1 cellular context compared by ENCODE assay signal in the genomic region with DNA sequence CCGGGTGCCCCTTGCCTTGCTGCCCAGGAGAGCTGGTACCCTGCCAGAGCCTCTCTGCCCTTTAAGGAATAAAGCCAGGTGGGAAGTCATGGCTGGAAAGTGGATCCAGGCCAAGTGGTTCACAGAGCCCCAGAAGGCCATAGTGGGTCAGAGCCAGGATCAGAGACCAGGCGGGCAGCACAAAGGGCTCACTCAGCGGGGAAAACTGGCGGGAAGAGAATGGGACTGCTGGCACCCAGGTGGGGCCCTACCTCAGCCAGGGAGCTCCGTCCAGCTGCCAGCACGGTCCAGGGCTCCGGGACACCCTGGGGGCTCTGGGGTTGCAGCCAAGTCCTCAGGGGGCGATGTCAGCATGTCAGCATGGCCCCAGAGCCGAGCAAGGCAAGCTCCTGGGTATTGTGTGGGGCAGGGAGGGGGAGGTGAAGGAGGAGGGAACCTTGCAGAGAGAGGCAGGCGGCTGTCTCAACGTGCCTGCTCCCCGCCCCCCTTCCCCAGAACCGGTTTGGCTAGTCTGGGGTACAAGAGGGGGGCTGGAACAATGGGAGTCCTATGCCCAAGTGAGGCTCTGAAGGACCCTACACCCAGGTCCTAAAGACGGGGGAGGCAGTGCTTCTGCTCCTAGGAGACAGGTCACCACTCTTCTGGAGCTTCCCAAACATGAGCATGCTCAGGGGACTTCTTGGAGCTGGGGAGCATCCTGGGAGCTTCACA.
TF ChIP-seq lines count a peak whose summit lies in the region.

A gene (minus strand): TSS at position 402 of the 711 bp plus-strand sequence. CDS start 3,598 bp downstream, outside the sequence.

TF ChIP-seq in WTC11, 78 proteins besides CTCF, POLR2A, EP300 and RAD21 (continued from another document):
- no peak for TF ChIP-seq MYBL2 (CRISPR knock-in tag; IDR thresholded peaks at IDR 0.05)
- TF ChIP-seq CBFB (CRISPR knock-in tag; IDR thresholded peaks at IDR 0.05; ENCODE audit: low read depth) = no peak
- TF ChIP-seq ZNF219 (CRISPR knock-in tag; IDR thresholded peaks at IDR 0.05; ENCODE audit: borderline replicate concordance) = no peak
- TF ChIP-seq, protein P1, sequence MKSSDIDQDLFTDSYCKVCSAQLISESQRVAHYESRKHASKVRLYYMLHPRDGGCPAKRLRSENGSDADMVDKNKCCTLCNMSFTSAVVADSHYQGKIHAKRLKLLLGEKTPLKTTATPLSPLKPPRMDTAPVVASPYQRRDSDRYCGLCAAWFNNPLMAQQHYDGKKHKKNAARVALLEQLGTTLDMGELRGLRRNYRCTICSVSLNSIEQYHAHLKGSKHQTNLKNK (CRISPR knock-in tag; IDR thresholded peaks at IDR 0.05) = no peak
- TF ChIP-seq NFATC4 (CRISPR knock-in tag; IDR thresholded peaks at IDR 0.05) = no peak
- TF ChIP-seq ZNF423 (CRISPR knock-in tag; IDR thresholded peaks at IDR 0.05) = peak; percentile 81
- TF ChIP-seq, protein P2, sequence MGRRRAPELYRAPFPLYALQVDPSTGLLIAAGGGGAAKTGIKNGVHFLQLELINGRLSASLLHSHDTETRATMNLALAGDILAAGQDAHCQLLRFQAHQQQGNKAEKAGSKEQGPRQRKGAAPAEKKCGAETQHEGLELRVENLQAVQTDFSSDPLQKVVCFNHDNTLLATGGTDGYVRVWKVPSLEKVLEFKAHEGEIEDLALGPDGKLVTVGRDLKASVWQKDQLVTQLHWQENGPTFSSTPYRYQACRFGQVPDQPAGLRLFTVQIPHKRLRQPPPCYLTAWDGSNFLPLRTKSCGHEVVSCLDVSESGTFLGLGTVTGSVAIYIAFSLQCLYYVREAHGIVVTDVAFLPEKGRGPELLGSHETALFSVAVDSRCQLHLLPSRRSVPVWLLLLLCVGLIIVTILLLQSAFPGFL (CRISPR knock-in tag; IDR thresholded peaks at IDR 0.05; ENCODE audit: borderline replicate concordance) = no peak
- TF ChIP-seq, protein P3, sequence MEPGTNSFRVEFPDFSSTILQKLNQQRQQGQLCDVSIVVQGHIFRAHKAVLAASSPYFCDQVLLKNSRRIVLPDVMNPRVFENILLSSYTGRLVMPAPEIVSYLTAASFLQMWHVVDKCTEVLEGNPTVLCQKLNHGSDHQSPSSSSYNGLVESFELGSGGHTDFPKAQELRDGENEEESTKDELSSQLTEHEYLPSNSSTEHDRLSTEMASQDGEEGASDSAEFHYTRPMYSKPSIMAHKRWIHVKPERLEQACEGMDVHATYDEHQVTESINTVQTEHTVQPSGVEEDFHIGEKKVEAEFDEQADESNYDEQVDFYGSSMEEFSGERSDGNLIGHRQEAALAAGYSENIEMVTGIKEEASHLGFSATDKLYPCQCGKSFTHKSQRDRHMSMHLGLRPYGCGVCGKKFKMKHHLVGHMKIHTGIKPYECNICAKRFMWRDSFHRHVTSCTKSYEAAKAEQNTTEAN (CRISPR knock-in tag; IDR thresholded peaks at IDR 0.05) = no peak
- TF ChIP-seq, protein P4, sequence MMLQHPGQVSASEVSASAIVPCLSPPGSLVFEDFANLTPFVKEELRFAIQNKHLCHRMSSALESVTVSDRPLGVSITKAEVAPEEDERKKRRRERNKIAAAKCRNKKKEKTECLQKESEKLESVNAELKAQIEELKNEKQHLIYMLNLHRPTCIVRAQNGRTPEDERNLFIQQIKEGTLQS (CRISPR knock-in tag; conservative IDR thresholded peaks at IDR 0.05) = no peak
- TF ChIP-seq SP1 (CRISPR knock-in tag; conservative IDR thresholded peaks at IDR 0.05) = 0 out of 2 replicates have a peak, but pooled peaks have one; percentile 32
- TF ChIP-seq, protein P5, sequence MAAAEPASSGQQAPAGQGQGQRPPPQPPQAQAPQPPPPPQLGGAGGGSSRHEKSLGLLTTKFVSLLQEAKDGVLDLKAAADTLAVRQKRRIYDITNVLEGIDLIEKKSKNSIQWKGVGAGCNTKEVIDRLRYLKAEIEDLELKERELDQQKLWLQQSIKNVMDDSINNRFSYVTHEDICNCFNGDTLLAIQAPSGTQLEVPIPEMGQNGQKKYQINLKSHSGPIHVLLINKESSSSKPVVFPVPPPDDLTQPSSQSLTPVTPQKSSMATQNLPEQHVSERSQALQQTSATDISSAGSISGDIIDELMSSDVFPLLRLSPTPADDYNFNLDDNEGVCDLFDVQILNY (CRISPR knock-in tag; IDR thresholded peaks at IDR 0.05) = 0 out of 2 replicates have a peak, but pooled peaks have one; percentile 45
- TF ChIP-seq, protein P6, sequence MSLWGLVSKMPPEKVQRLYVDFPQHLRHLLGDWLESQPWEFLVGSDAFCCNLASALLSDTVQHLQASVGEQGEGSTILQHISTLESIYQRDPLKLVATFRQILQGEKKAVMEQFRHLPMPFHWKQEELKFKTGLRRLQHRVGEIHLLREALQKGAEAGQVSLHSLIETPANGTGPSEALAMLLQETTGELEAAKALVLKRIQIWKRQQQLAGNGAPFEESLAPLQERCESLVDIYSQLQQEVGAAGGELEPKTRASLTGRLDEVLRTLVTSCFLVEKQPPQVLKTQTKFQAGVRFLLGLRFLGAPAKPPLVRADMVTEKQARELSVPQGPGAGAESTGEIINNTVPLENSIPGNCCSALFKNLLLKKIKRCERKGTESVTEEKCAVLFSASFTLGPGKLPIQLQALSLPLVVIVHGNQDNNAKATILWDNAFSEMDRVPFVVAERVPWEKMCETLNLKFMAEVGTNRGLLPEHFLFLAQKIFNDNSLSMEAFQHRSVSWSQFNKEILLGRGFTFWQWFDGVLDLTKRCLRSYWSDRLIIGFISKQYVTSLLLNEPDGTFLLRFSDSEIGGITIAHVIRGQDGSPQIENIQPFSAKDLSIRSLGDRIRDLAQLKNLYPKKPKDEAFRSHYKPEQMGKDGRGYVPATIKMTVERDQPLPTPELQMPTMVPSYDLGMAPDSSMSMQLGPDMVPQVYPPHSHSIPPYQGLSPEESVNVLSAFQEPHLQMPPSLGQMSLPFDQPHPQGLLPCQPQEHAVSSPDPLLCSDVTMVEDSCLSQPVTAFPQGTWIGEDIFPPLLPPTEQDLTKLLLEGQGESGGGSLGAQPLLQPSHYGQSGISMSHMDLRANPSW (CRISPR knock-in tag; conservative IDR thresholded peaks at IDR 0.05; ENCODE audit: low read depth) = no peak
- no peak for TF ChIP-seq RELA (CRISPR knock-in tag; IDR thresholded peaks at IDR 0.05; ENCODE audit: borderline replicate concordance)
- 0 out of 2 replicates have a peak, but pooled peaks have one; percentile 60 for TF ChIP-seq FOXK1 (CRISPR knock-in tag; IDR thresholded peaks at IDR 0.05)
- no peak for TF ChIP-seq KAT7 (CRISPR knock-in tag; IDR thresholded peaks at IDR 0.05; ENCODE audit: borderline replicate concordance)
- TF ChIP-seq, protein P7, sequence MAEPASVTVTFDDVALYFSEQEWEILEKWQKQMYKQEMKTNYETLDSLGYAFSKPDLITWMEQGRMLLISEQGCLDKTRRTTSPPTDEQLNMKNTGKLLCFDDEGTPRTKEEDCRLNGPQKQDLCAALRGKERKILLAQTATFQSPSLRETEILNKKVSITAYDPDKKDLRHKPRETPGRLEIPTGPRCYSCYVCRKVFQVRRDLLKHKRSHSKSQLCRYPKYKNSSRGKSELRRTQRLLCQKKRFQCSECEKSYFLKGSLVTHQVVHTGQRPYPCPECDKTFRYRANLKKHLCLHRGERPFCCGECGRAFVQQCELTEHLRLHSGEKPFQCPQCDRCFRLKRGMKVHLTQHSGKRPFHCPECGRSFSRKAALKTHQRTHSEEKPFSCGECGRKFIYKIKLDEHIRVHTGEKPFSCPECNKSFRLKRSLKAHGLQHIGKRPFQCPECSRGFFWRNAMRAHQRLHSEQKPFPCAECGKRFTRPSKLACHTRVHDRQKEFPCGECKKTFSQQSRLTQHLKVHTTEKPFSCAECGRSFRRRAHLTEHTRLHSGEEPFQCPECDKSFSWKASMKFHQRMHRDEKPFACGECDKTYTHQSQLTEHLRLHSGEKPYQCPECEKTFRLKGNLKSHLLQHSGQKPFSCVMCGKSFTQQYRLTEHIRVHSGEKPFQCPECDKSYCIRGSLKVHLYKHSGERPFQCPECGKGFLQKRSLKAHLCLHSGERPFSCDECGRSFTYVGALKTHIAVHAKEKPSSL (CRISPR knock-in tag; conservative IDR thresholded peaks at IDR 0.05) = no peak
- TF ChIP-seq, protein P8, sequence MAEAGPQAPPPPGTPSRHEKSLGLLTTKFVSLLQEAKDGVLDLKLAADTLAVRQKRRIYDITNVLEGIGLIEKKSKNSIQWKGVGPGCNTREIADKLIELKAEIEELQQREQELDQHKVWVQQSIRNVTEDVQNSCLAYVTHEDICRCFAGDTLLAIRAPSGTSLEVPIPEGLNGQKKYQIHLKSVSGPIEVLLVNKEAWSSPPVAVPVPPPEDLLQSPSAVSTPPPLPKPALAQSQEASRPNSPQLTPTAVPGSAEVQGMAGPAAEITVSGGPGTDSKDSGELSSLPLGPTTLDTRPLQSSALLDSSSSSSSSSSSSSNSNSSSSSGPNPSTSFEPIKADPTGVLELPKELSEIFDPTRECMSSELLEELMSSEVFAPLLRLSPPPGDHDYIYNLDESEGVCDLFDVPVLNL (CRISPR knock-in tag; IDR thresholded peaks at IDR 0.05; ENCODE audit: borderline replicate concordance, low read depth) = no peak
- no peak for TF ChIP-seq FOXP1 (CRISPR knock-in tag; IDR thresholded peaks at IDR 0.05; ENCODE audit: borderline replicate concordance)
TF ChIP-seq in WTC11: peak in this region for 8.
